ENCODE assay signal across 15 cellular contexts in genomic region chr2:50885948-50886347, GRCh38.
"Had no signal": no experiment of that assay in that cellular context is flagged by ENCODE, and none has a peak within 500 bp of the region (broad histone marks: within the 10 kb centered on the region; RNA-seq: fewer than 3 reads in every experiment).

No MANE protein-coding gene starts in this region.

- ATAC-seq: activated CD8-positive, alpha-beta T cell treated with anti-CD3 and anti-CD28 coated beads for 36 hours; activated T-helper 17 cell treated with anti-CD3 and anti-CD28 coated beads, Interleukin-2, amount 50 U/mL, for 72 hours; body of pancreas; sciatic nerve; stimulated activated effector memory CD8-positive, alpha-beta T cell treated with anti-CD3 and anti-CD28 coated beads, Interleukin-12 subunit alpha, Interleukin-12 subunit beta, amount 100 ng/mL, for 72 hours had no signal

- FAIRE-seq: endothelial cell of umbilical vein had no signal

- DNase-seq: activated CD4-positive, alpha-beta T cell treated with anti-CD3 and anti-CD28 coated beads, Interleukin-2, amount 10 ng/mL, durations not matched to agents 24 days and 14 days; activated CD8-positive, alpha-beta T cell treated with anti-CD3 and anti-CD28 coated beads for 36 hours; activated naive CD4-positive, alpha-beta T cell treated with anti-CD3 and anti-CD28 coated beads for 36 hours; activated T-cell treated with anti-CD3 and anti-CD28 coated beads, Interleukin-2, amount 50 U/mL, for 1 hour; body of pancreas; dermis blood vessel endothelial cell; effector memory CD4-positive, alpha-beta T cell; islet precursor cell; stimulated activated CD4-positive, alpha-beta T cell treated with anti-CD3 and anti-CD28 coated beads, Interleukin-4, amount 100 ng/mL, for 24 hours; stomach; trophoblast cell had no signal
